In the genomic region with DNA sequence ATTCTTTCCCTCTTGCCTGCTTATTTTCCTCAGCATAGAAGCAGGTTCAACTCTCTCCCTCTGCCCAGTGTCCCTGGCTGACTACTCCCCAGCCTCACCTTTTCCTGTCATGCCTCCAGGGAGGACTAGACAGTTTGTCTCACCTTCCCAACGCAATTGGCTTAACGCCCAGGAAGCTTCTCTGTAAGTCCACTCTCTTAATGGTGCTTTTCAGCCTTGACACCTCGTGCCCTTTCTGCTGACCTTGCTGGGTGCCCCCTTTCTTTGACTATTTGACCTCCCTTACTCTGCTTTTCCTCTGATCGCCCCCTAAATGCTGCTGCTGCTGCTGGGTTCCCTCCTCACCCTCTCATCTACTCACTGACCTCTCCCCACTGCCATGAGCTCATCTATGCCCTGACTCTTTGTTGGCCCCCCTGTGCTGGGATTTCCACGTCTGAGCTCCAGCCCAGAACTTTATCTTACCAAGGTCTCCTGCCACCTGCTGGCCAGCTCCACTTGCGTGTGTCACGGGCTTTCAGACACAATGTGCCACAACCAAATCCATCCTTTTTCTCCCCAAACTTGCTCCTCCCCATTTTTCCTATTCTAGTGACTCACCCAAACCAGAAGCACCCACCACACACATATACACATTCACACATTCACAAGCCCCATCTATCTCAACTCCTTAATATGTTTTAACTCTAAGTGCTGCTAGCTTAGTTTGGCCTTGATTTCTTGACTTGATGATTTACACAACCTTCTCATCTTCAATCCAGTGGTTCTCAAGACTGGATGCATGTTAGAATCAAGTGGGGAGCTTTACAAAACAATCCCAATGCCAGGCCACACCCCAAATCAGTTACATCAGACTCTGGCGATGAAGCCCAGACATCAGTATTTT, we compare ENCODE assay signal across 8 cellular contexts. TPM values are rescaled to one million over a fixed set of nuclear protein-coding genes. Genes with fewer than 3 reads are reported as not detected.
DNase-seq lines count a peak whose midpoint lies in the region; ATAC-seq, FAIRE-seq and TF ChIP-seq lines count a peak whose summit lies in the region.

No MANE protein-coding gene starts in this region.

- no peaks in the 10 kb centered on the region for H3K36me3 ChIP-seq in heart right ventricle
- peaks cover 0 to under 1% (median 0%) of the 10 kb centered on the region in 6 donors for H3K36me3 ChIP-seq in spleen

- no peaks in the 10 kb centered on the region for H3K36me3 Mint-ChIP-seq in activated naive CD4-positive, alpha-beta T cell treated with anti-CD3 and anti-CD28 coated beads, Interleukin-2, amount 10 ng/mL, durations not matched to agents 7 days and 5 days

- H3K4me1 Mint-ChIP-seq in activated naive CD4-positive, alpha-beta T cell treated with anti-CD3 and anti-CD28 coated beads, Interleukin-2, amount 10 ng/mL, durations not matched to agents 7 days and 5 days = no peaks in the 10 kb centered on the region

- no peak for TF ChIP-seq POLR2A in spleen (IDR thresholded peaks at IDR 0.05)

- TF ChIP-seq CTCF in heart right ventricle (IDR thresholded peaks at IDR 0.05) (peak; percentile 12 to 73 (median 61)), spleen (IDR thresholded peaks at IDR 0.05 in 8 of 11, conservative IDR thresholded peaks at IDR 0.05 in 3 of 11) (peak; percentile 26 to 71 (median 53))

- intact Hi-C loops in heart right ventricle (cut with DNase I) (no loop called here), spleen (cut with DNase I; ENCODE audit: low total_unique reads) (no loop called here)

- H3K9me3 ChIP-seq in heart right ventricle (no peaks in the 10 kb centered on the region), spleen (no peaks in the 10 kb centered on the region)

- 28 to 31% methylated on average over 8 of the region's 8 CpGs for WGBS in heart right ventricle, 2 donors
- WGBS in spleen, 5 donors = 36 to 45% (median 40%) methylated on average over 8 of the region's 8 CpGs

- DNase-seq in AG20443 (ENCODE audit: low spot score) (peak; percentile 80), H4 (ENCODE audit: low spot score) (peak; percentile 63), RCC 7860 (ENCODE audit: low spot score) (peak; percentile 36), heart right ventricle (peak; percentile 45 to 56), spleen (no peak), hippocampal formation (lab: John Stamatoyannopoulos, UW) (no peak)
- peak; percentile 70 for DNase-seq in activated naive CD4-positive, alpha-beta T cell treated with anti-CD3 and anti-CD28 coated beads, Interleukin-2, amount 10 ng/mL, durations not matched to agents 7 days and 5 days

- H3K4me3 Mint-ChIP-seq in activated naive CD4-positive, alpha-beta T cell treated with anti-CD3 and anti-CD28 coated beads, Interleukin-2, amount 10 ng/mL, durations not matched to agents 7 days and 5 days = no peak overlapping the region

- ATAC-seq in heart right ventricle (peak; percentile 51 to 86 (median 68)), GM21526 (IDR thresholded peaks at IDR 0.05; ENCODE audit: low FRiP score, unreplicated experiment) (no peak)

- H3K9me3 Mint-ChIP-seq in activated naive CD4-positive, alpha-beta T cell treated with anti-CD3 and anti-CD28 coated beads, Interleukin-2, amount 10 ng/mL, durations not matched to agents 7 days and 5 days = no peaks in the 10 kb centered on the region

- CTCF ChIA-PET in activated naive CD4-positive, alpha-beta T cell treated with anti-CD3 and anti-CD28 coated beads, Interleukin-2, amount 10 ng/mL, durations not matched to agents 7 days and 5 days (lab: Charles Lee) = interaction anchor here (0.5 to 3.5 kb wide), 25 partner anchors 9 to 500 kb away, joined by 3 to 56 read pairs (median 3); a partner anchor contains a TSS

- peak; percentile 2 for FAIRE-seq in RCC 7860 (lab: Jason Lieb, UNC)

- H3K27me3 Mint-ChIP-seq in activated naive CD4-positive, alpha-beta T cell treated with anti-CD3 and anti-CD28 coated beads, Interleukin-2, amount 10 ng/mL, durations not matched to agents 7 days and 5 days = peaks cover 38% of the 10 kb centered on the region

- H3K4me1 ChIP-seq in heart right ventricle = peaks cover 0 to 8% (median 7%) of the 10 kb centered on the region in 9 donors
- no peaks in the 10 kb centered on the region for H3K4me1 ChIP-seq in spleen

- H3K27ac Mint-ChIP-seq in activated naive CD4-positive, alpha-beta T cell treated with anti-CD3 and anti-CD28 coated beads, Interleukin-2, amount 10 ng/mL, durations not matched to agents 7 days and 5 days = no peak overlapping the region

- peaks cover 0 to 14% (median 2%) of the 10 kb centered on the region in 7 donors for H3K27me3 ChIP-seq in heart right ventricle
- peaks cover 0 to 17% (median 0%) of the 10 kb centered on the region in 7 donors for H3K27me3 ChIP-seq in spleen (replicated peaks in 1 of 7)

- no peak overlapping the region for H3K27ac ChIP-seq in heart right ventricle
- H3K27ac ChIP-seq in spleen = no peak overlapping the region

- H3K4me3 ChIP-seq in heart right ventricle (no peak overlapping the region), spleen (no peak overlapping the region)

RNA-seq across cellular contexts. Expression of a gene that starts 16.6 kb away (rescaled TPM):
- 0.04 TPM in 1 of 2 replicates, not detected in the other for total RNA-seq in H4 (2014; rRNA removed; shearing (Covaris generic))
- total RNA-seq in heart right ventricle (under 1 TPM in 6 of 10 donors, not detected in 4; 0.12 to 0.26 (median 0.16) TPM), spleen (10 to 100 TPM in 1 of 7 donors, 1 to 10 TPM in 4, under 1 TPM in 2; 0.28 to 31.5 (median 4.2) TPM)
- polyA plus RNA-seq in heart right ventricle (under 1 TPM in 1 of 2 donors, not detected in 1; 0.03 TPM), spleen (1 to 10 TPM in 1 of 3 donors, under 1 TPM in 2; 0.11 to 1.9 (median 0.17) TPM)

RNA-seq across cellular contexts. Expression of a gene that starts 19.1 kb away (rescaled TPM):
- 57.5 and 70.5 TPM in 2 replicates for total RNA-seq in H4 (2014; rRNA removed; shearing (Covaris generic))
- total RNA-seq in heart right ventricle (10 to 100 TPM; 43.7 to 65.1 (median 59.9) TPM), spleen (10 to 100 TPM; 55.8 to 99.2 (median 79.7) TPM)
- polyA plus RNA-seq in heart right ventricle (10 to 100 TPM; 27.6 to 54.2 TPM), spleen (10 to 100 TPM; 54.6 to 66.7 (median 61.3) TPM)

Comparison
In these comparisons a context has a peak if more than half of its experiments do, and no peak if none do; other contexts are left out.
1. DNase-seq: peak in AG20443 (single experiment), H4 (single experiment), RCC 7860 (single experiment), activated naive CD4-positive, alpha-beta T cell treated with anti-CD3 and anti-CD28 coated beads, Interleukin-2, amount 10 ng/mL, durations not matched to agents 7 days and 5 days (single experiment) and heart right ventricle (2 of 2); none in spleen (single experiment) and hippocampal formation (0 of 2).